Comparison of ENCODE assay signal across 7 cellular contexts in genomic region chr16:88453621-88454314, GRCh38. TPM values are rescaled to one million over a fixed set of nuclear protein-coding genes. Genes with fewer than 3 reads are reported as not detected.
DNase-seq lines count a peak whose midpoint lies in the region; ATAC-seq and TF ChIP-seq lines count a peak whose summit lies in the region.

No MANE protein-coding gene starts in this region.

- POLR2A ChIA-PET in RWPE1 (lab: Yijun Ruan, JAX; ENCODE audit: low non-redundant PET), result interaction anchor here (0.7 kb wide), 1 partner anchor 11 kb away, joined by 4 read pairs; no protein-coding TSS in a partner anchor

- H3K27ac Mint-ChIP-seq in nephron, result no peak overlapping the region

- peak; percentile 85 for DNase-seq in H7
- peak; percentile 30 for DNase-seq in RWPE1 (ENCODE audit: low spot score)
- peak; percentile 63 for DNase-seq in ecto neural progenitor cell (ENCODE audit: low spot score)
- DNase-seq in MV-4-11 (lab: John Stamatoyannopoulos, UW), result no peak
- no peak for DNase-seq in mucosa of gallbladder (ENCODE audit: low spot score)

- no peaks in the 10 kb centered on the region for H3K9me3 Mint-ChIP-seq in nephron

- H3K4me1 Mint-ChIP-seq in nephron, result peaks cover 5% of the 10 kb centered on the region

- peak overlapping the region; percentile 36 for H3K4me3 ChIP-seq in H7 (ENCODE audit: insufficient read depth, low read depth, low read length)

- H3K4me3 Mint-ChIP-seq in nephron, result peak overlapping the region; percentile 72 to 85 (median 82)

- no peaks in the 10 kb centered on the region for H3K36me3 Mint-ChIP-seq in nephron (ENCODE audit: low read depth)

- peaks cover 37% of the 10 kb centered on the region for H3K27me3 ChIP-seq in H7 (ENCODE audit: control insufficient read depth, insufficient read depth, low read length)

- CTCF ChIA-PET in RWPE1 (lab: Yijun Ruan, JAX), result interaction anchor here (0.6 to 2.0 kb wide), 2 partner anchors 57 to 470 kb away, joined by 4 to 7 read pairs; no protein-coding TSS in a partner anchor

- no peak for ATAC-seq in HG02870 (IDR thresholded peaks at IDR 0.05; ENCODE audit: unreplicated experiment)

- H3K36me3 ChIP-seq in H7 (replicated peaks; ENCODE audit: control insufficient read depth, insufficient read depth, low read length), result no peaks in the 10 kb centered on the region

- H3K27ac ChIP-seq in RWPE1, result peak overlapping the region; percentile 80

- H3K27me3 Mint-ChIP-seq in nephron (ENCODE audit: low read depth), result peaks cover 39% of the 10 kb centered on the region

- TF ChIP-seq CTCF in RWPE1 (conservative IDR thresholded peaks at IDR 0.05; ENCODE audit: low read depth) (no peak), nephron (IDR thresholded peaks at IDR 0.05; ENCODE audit: unreplicated experiment in 3 of 3) (no peak)

RNA-seq across cellular contexts. Expression of gene ZFPM1, which starts 0.7 kb away (rescaled TPM):
- total RNA-seq in H7 (2014; rRNA removed; shearing (Covaris generic)), result 1.1 and 1.7 TPM in 2 replicates
- 72.0 TPM for total RNA-seq in mucosa of gallbladder

Comparison
In these comparisons a context has a peak if more than half of its experiments do, and no peak if none do; other contexts are left out.
1. DNase-seq: peak in H7 (single experiment), RWPE1 (single experiment) and ecto neural progenitor cell (single experiment); none in MV-4-11 (single experiment) and mucosa of gallbladder (single experiment).
2. RNA of gene ZFPM1, which starts 0.7 kb away (total RNA-seq): 72.0 TPM in mucosa of gallbladder (single experiment); 1.1 to 1.7 TPM in H7; every median in the first group is over 10 times any median in the second.